In genomic region chr4:80577991-80578390, GRCh38 we compare ENCODE assay signal across 25 cellular contexts.
"Had no signal": no experiment of that assay in that cellular context is flagged by ENCODE, and none has a peak within 500 bp of the region (broad histone marks: within the 10 kb centered on the region; RNA-seq: fewer than 3 reads in every experiment).

No MANE protein-coding gene starts in this region.

- H3K4me3 ChIP-seq: heart left ventricle, left ventricle myocardium inferior, lower lobe of right lung, neural progenitor cell, ovary, prostate gland, stomach, thoracic aorta had no signal

- H3K9me3 ChIP-seq: lower lobe of right lung, ovary, prostate gland, stomach had no signal

- H3K27me3 ChIP-seq: heart left ventricle, neural progenitor cell, ovary, stomach had no signal

- ATAC-seq: heart left ventricle, natural killer cell, sciatic nerve had no signal

- H3K4me3 Mint-ChIP-seq: endodermal cell, memory B cell, mesothelial cell of epicardium, natural killer cell, neural progenitor cell had no signal

- H3K4me1 Mint-ChIP-seq: endodermal cell, memory B cell, natural killer cell, neural progenitor cell had no signal

- H3K9me3 Mint-ChIP-seq: natural killer cell had no signal

- H3K36me3 Mint-ChIP-seq: memory B cell, natural killer cell, neural progenitor cell had no signal

- H3K27ac ChIP-seq: heart left ventricle, left ventricle myocardium inferior, lower lobe of right lung, neural progenitor cell, ovary, prostate gland, stomach, thoracic aorta had no signal

- DNase-seq: cerebellar nuclear complex; dermis blood vessel endothelial cell; endodermal cell; foreskin melanocyte; heart left ventricle; hippocampal formation; left ventricle myocardium inferior; lower lobe of right lung; natural killer cell; nucleus accumbens; ovary; stimulated activated CD4-positive, alpha-beta T cell treated with anti-CD3 and anti-CD28 coated beads, Interleukin-2, amount 100 ng/mL, for 24 hours; stimulated activated CD4-positive, alpha-beta T cell treated with anti-CD3 and anti-CD28 coated beads, Interleukin-4, amount 100 ng/mL, for 4 hours; stimulated activated naive CD4-positive, alpha-beta T cell; stomach; substantia nigra; trophoblast cell had no signal

- H3K4me1 ChIP-seq: heart left ventricle, left ventricle myocardium inferior, lower lobe of right lung, neural progenitor cell, prostate gland, stomach had no signal

- H3K36me3 ChIP-seq: heart left ventricle, left ventricle myocardium inferior, lower lobe of right lung, neural progenitor cell, ovary, prostate gland, stomach, thoracic aorta had no signal

- FAIRE-seq: endothelial cell of umbilical vein, urothelium cell line had no signal

- H3K27ac Mint-ChIP-seq: endodermal cell, memory B cell, mesothelial cell of epicardium, natural killer cell, neural progenitor cell had no signal
